8 cellular contexts compared by ENCODE assay signal in the genomic region with DNA sequence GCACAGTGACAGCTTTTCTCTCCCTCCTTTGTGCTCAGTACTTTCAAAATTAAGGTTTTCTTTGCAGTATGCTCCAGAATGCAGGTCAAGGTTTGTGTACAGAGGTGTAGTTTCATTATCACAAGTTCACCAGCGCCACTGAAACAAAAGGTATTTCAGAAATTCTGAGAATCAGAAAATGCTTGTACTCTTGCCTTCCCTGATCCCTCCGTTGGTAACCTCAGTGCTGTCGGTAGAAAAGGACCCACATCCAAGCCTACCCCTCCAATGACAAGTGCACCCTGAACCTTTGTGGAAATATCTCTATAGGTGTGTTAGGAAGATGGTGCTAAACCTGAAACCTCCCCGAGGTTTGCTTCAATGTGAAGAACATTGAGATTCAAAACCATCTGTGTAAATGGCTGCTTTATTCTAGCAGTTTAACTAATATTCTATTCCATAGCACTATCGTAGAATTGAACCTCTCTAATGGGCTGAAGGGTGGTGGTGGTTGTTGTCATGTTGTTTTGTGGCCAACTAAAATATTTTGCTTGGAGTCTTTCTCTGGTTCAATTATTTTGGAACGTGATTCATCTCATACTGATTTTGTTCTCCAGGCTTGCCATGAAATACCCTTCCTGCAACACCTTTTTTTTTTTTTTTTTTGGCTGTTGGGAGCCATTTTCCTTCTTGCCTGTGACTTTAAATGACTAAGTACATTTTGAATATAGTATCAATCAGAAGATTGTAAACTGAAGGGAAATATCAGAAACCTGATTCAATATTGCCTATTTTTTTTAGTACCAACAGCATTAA. TPM values are rescaled to one million over a fixed set of nuclear protein-coding genes. Genes with fewer than 3 reads are reported as not detected.
DNase-seq lines count a peak whose midpoint lies in the region; ATAC-seq lines count a peak whose summit lies in the region.

No MANE protein-coding gene starts in this region.

- peak overlapping the region; percentile 39 for H3K4me3 ChIP-seq in effector memory CD4-positive, alpha-beta T cell (ENCODE audit: insufficient read depth, low read depth, low read length, poor library complexity, severe bottlenecking)

- DNase-seq in NCI-H1694 treated with DMSO at 0.1 percent for 48 hours (lab: John Stamatoyannopoulos, UW): peak; percentile 73
- no peak for DNase-seq in NCI-H1694 (lab: John Stamatoyannopoulos, UW)
- peak; percentile 81 for DNase-seq in NCI-H526 treated with DMSO at 0.1 percent for 48 hours (lab: John Stamatoyannopoulos, UW)
- DNase-seq in effector memory CD4-positive, alpha-beta T cell: no peak
- no peak for DNase-seq in substantia nigra (lab: John Stamatoyannopoulos, UW)
- DNase-seq in stimulated activated CD4-positive, alpha-beta T cell treated with anti-CD3 and anti-CD28 coated beads, Interleukin-1b, Interleukin-23, amount 100 ng/mL, for 48 hours: no peak
- no peak for DNase-seq in cerebellum (ENCODE audit: low spot score)

- no peaks in the 10 kb centered on the region for H3K9me3 ChIP-seq in effector memory CD4-positive, alpha-beta T cell (ENCODE audit: control insufficient read depth, low read length)

- no peaks in the 10 kb centered on the region for H3K36me3 ChIP-seq in effector memory CD4-positive, alpha-beta T cell (ENCODE audit: control insufficient read depth, insufficient read depth, low read length)

- no peaks in the 10 kb centered on the region for H3K4me1 ChIP-seq in effector memory CD4-positive, alpha-beta T cell (ENCODE audit: control insufficient read depth, insufficient read depth, low read length, poor library complexity, severe bottlenecking)

- no peak for ATAC-seq in GM19328 (IDR thresholded peaks at IDR 0.05; ENCODE audit: unreplicated experiment)

- H3K27ac ChIP-seq in effector memory CD4-positive, alpha-beta T cell (ENCODE audit: insufficient read depth, low read length, poor library complexity, severe bottlenecking): peak overlapping the region; percentile 43
- H3K27ac ChIP-seq in substantia nigra (ENCODE audit: low read depth, low read length, poor library complexity, severe bottlenecking): peak overlapping the region; percentile 7

- H3K27me3 ChIP-seq in effector memory CD4-positive, alpha-beta T cell (replicated peaks; ENCODE audit: control insufficient read depth, insufficient read depth, low read length, poor library complexity, severe bottlenecking): no peaks in the 10 kb centered on the region

RNA-seq across cellular contexts. Expression of a gene that starts 20.7 kb away (rescaled TPM):
- 103 TPM for total RNA-seq in cerebellum

Comparison
In these comparisons a context has a peak if more than half of its experiments do, and no peak if none do; other contexts are left out.
1. DNase-seq: peak in NCI-H1694 treated with DMSO at 0.1 percent for 48 hours (single experiment) and NCI-H526 treated with DMSO at 0.1 percent for 48 hours (single experiment); none in NCI-H1694 (single experiment), effector memory CD4-positive, alpha-beta T cell (0 of 3), substantia nigra (0 of 49), stimulated activated CD4-positive, alpha-beta T cell treated with anti-CD3 and anti-CD28 coated beads, Interleukin-1b, Interleukin-23, amount 100 ng/mL, for 48 hours (single experiment) and cerebellum (single experiment).